Comparison of ENCODE assay signal across 1 cellular context in the genomic region with DNA sequence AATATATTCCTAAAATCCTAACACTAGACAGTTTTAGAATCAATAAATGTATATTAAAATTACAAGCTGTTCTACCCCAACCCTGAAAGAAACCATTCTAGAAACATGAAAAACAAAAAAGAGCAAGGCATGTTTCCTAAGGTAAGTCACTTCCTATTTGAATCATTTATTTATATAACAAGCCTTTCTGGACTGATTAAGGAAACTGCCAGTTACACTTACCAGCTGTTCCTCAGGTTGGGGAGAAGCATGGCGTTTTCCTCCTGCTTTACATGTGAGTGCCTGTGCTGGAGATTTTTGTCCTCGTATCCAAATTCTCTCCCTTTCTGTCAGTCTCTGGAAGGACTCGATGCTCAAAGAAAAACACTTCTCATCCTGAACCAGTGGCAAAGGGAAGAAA.
TF ChIP-seq lines count a peak whose summit lies in the region.

No MANE protein-coding gene starts in this region.

TF ChIP-seq in H1, 55 proteins besides CTCF, POLR2A, EP300 and RAD21 (continued from another document):
- TF ChIP-seq, protein P1, sequence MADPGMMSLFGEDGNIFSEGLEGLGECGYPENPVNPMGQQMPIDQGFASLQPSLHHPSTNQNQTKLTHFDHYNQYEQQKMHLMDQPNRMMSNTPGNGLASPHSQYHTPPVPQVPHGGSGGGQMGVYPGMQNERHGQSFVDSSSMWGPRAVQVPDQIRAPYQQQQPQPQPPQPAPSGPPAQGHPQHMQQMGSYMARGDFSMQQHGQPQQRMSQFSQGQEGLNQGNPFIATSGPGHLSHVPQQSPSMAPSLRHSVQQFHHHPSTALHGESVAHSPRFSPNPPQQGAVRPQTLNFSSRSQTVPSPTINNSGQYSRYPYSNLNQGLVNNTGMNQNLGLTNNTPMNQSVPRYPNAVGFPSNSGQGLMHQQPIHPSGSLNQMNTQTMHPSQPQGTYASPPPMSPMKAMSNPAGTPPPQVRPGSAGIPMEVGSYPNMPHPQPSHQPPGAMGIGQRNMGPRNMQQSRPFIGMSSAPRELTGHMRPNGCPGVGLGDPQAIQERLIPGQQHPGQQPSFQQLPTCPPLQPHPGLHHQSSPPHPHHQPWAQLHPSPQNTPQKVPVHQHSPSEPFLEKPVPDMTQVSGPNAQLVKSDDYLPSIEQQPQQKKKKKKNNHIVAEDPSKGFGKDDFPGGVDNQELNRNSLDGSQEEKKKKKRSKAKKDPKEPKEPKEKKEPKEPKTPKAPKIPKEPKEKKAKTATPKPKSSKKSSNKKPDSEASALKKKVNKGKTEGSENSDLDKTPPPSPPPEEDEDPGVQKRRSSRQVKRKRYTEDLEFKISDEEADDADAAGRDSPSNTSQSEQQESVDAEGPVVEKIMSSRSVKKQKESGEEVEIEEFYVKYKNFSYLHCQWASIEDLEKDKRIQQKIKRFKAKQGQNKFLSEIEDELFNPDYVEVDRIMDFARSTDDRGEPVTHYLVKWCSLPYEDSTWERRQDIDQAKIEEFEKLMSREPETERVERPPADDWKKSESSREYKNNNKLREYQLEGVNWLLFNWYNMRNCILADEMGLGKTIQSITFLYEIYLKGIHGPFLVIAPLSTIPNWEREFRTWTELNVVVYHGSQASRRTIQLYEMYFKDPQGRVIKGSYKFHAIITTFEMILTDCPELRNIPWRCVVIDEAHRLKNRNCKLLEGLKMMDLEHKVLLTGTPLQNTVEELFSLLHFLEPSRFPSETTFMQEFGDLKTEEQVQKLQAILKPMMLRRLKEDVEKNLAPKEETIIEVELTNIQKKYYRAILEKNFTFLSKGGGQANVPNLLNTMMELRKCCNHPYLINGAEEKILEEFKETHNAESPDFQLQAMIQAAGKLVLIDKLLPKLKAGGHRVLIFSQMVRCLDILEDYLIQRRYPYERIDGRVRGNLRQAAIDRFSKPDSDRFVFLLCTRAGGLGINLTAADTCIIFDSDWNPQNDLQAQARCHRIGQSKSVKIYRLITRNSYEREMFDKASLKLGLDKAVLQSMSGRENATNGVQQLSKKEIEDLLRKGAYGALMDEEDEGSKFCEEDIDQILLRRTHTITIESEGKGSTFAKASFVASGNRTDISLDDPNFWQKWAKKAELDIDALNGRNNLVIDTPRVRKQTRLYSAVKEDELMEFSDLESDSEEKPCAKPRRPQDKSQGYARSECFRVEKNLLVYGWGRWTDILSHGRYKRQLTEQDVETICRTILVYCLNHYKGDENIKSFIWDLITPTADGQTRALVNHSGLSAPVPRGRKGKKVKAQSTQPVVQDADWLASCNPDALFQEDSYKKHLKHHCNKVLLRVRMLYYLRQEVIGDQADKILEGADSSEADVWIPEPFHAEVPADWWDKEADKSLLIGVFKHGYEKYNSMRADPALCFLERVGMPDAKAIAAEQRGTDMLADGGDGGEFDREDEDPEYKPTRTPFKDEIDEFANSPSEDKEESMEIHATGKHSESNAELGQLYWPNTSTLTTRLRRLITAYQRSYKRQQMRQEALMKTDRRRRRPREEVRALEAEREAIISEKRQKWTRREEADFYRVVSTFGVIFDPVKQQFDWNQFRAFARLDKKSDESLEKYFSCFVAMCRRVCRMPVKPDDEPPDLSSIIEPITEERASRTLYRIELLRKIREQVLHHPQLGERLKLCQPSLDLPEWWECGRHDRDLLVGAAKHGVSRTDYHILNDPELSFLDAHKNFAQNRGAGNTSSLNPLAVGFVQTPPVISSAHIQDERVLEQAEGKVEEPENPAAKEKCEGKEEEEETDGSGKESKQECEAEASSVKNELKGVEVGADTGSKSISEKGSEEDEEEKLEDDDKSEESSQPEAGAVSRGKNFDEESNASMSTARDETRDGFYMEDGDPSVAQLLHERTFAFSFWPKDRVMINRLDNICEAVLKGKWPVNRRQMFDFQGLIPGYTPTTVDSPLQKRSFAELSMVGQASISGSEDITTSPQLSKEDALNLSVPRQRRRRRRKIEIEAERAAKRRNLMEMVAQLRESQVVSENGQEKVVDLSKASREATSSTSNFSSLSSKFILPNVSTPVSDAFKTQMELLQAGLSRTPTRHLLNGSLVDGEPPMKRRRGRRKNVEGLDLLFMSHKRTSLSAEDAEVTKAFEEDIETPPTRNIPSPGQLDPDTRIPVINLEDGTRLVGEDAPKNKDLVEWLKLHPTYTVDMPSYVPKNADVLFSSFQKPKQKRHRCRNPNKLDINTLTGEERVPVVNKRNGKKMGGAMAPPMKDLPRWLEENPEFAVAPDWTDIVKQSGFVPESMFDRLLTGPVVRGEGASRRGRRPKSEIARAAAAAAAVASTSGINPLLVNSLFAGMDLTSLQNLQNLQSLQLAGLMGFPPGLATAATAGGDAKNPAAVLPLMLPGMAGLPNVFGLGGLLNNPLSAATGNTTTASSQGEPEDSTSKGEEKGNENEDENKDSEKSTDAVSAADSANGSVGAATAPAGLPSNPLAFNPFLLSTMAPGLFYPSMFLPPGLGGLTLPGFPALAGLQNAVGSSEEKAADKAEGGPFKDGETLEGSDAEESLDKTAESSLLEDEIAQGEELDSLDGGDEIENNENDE (IDR thresholded peaks at IDR 0.05; ENCODE audit: insufficient replicate concordance, low read length), result no peak
- TF ChIP-seq KDM4A (IDR thresholded peaks at IDR 0.05; ENCODE audit: low read depth, low read length, severe bottlenecking) (no peak), JUN (IDR thresholded peaks at IDR 0.05; ENCODE audit: low read depth, low read length) (no peak), TBP (IDR thresholded peaks at IDR 0.05; ENCODE audit: low read depth, low read length) (no peak), CREB1 (IDR thresholded peaks at IDR 0.05) (no peak), NANOG (IDR thresholded peaks at IDR 0.05; ENCODE audit: insufficient read depth, low read depth, low read length, poor library complexity, severe bottlenecking) (no peak), FOSL1 (IDR thresholded peaks at IDR 0.05; ENCODE audit: insufficient read depth, low read depth, low read length) (no peak), KDM5A (IDR thresholded peaks at IDR 0.05; ENCODE audit: low read length) (no peak)
